ENCODE assay signal across 8 cellular contexts in the genomic region with DNA sequence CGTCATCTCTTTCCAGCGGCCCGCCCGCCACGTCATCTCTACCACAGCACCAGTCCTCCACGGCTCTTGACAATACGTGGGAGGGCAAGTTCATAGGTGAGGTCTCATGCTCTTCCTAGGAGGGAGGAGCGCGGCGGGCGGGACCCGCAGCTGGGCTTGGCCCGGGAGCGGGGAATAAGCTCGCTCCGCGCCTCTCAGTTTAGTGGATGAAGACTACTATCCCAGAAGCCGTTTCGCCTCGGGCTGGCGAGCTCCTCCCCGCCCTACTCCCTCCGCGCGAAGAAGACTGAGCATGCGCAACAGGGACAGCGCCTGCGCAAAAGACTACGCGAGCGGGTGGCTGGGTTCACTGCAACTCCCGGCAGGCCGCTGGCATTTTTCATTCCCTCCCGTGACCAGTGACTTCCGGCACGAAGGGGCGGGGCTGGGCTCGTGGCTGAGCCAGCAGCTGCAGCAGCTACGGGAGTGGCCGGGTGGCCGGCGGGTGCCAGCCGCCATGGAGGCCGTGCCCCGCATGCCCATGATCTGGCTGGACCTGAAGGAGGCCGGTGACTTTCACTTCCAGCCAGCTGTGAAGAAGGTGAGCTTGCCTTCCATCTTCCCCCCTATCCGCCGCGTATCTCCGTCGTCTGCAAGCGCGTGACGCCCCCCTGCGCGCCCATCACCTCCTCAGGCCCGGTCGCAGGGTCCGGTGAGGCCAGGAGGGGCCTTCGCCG. TPM values are rescaled to one million over a fixed set of nuclear protein-coding genes. Genes with fewer than 3 reads are reported as not detected.
DNase-seq lines count a peak whose midpoint lies in the region; FAIRE-seq and TF ChIP-seq lines count a peak whose summit lies in the region.

A gene with protein sequence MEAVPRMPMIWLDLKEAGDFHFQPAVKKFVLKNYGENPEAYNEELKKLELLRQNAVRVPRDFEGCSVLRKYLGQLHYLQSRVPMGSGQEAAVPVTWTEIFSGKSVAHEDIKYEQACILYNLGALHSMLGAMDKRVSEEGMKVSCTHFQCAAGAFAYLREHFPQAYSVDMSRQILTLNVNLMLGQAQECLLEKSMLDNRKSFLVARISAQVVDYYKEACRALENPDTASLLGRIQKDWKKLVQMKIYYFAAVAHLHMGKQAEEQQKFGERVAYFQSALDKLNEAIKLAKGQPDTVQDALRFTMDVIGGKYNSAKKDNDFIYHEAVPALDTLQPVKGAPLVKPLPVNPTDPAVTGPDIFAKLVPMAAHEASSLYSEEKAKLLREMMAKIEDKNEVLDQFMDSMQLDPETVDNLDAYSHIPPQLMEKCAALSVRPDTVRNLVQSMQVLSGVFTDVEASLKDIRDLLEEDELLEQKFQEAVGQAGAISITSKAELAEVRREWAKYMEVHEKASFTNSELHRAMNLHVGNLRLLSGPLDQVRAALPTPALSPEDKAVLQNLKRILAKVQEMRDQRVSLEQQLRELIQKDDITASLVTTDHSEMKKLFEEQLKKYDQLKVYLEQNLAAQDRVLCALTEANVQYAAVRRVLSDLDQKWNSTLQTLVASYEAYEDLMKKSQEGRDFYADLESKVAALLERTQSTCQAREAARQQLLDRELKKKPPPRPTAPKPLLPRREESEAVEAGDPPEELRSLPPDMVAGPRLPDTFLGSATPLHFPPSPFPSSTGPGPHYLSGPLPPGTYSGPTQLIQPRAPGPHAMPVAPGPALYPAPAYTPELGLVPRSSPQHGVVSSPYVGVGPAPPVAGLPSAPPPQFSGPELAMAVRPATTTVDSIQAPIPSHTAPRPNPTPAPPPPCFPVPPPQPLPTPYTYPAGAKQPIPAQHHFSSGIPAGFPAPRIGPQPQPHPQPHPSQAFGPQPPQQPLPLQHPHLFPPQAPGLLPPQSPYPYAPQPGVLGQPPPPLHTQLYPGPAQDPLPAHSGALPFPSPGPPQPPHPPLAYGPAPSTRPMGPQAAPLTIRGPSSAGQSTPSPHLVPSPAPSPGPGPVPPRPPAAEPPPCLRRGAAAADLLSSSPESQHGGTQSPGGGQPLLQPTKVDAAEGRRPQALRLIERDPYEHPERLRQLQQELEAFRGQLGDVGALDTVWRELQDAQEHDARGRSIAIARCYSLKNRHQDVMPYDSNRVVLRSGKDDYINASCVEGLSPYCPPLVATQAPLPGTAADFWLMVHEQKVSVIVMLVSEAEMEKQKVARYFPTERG (N-terminal part only) (plus strand): TSS at position 421 of the 716 bp plus-strand sequence. CDS start 76 bp downstream, at position 497.

- peak; percentile 89 for TF ChIP-seq POLR2A in NB4 (IDR thresholded peaks at IDR 0.05; ENCODE audit: extremely low read depth, insufficient read length)

- H3K4me1 Mint-ChIP-seq in HFFc6 (ENCODE audit: low read depth), result peaks cover 49% of the 10 kb centered on the region
- peaks cover 44% of the 10 kb centered on the region for H3K4me1 Mint-ChIP-seq in activated naive CD4-positive, alpha-beta T cell treated with anti-CD3 and anti-CD28 coated beads, Interleukin-2, amount 10 ng/mL, durations not matched to agents 7 days and 5 days

- H3K36me3 ChIP-seq in SK-N-MC (ENCODE audit: insufficient read depth, low read length), result no peaks in the 10 kb centered on the region
- H3K36me3 ChIP-seq in neutrophil, result peaks cover 11% of the 10 kb centered on the region

- DNase-seq in GM04503 (ENCODE audit: low read depth) (peak; percentile 93), HFFc6 (peak; percentile 99), NB4 (ENCODE audit: low read depth) (peak; percentile 98), SK-N-MC (ENCODE audit: low read depth, low spot score) (peak; percentile 82), frontal cortex (ENCODE audit: low spot score in 2 of 2) (peak; percentile 94 to 97), substantia nigra (lab: John Stamatoyannopoulos, UW) (peak; percentile 84 to 100 (median 98))
- peak; percentile 99 for DNase-seq in activated naive CD4-positive, alpha-beta T cell treated with anti-CD3 and anti-CD28 coated beads, Interleukin-2, amount 10 ng/mL, durations not matched to agents 7 days and 5 days

- H3K4me1 ChIP-seq in neutrophil (ENCODE audit: control insufficient read depth in 1 of 2, insufficient read depth in 1 of 2, low read depth in 1 of 2, low read length in 1 of 2), result peaks cover 42 to 49% of the 10 kb centered on the region in 2 experiments

- H3K9me3 ChIP-seq in SK-N-MC (ENCODE audit: low read depth, low read length) (no peaks in the 10 kb centered on the region), neutrophil (no peaks in the 10 kb centered on the region)

- H3K4me3 ChIP-seq in NB4 (ENCODE audit: low read depth, low read length), result peak within 1 kb of the TSS; percentile 80
- peak within 1 kb of the TSS; percentile 87 for H3K4me3 ChIP-seq in SK-N-MC
- H3K4me3 ChIP-seq in neutrophil (ENCODE audit: low read depth in 1 of 2, low read length in 1 of 2), result peak within 1 kb of the TSS; percentile 84 to 88

- peak within 1 kb of the TSS; percentile 100 for H3K27ac Mint-ChIP-seq in HFFc6
- peak within 1 kb of the TSS; percentile 98 for H3K27ac Mint-ChIP-seq in activated naive CD4-positive, alpha-beta T cell treated with anti-CD3 and anti-CD28 coated beads, Interleukin-2, amount 10 ng/mL, durations not matched to agents 7 days and 5 days

- no peak for FAIRE-seq in frontal cortex (lab: Jason Lieb, UNC)

- peak within 1 kb of the TSS; percentile 31; the same call in 1 of the 2 replicates for H3K27ac ChIP-seq in SK-N-MC
- H3K27ac ChIP-seq in neutrophil, result peak within 1 kb of the TSS; percentile 93
- peak within 1 kb of the TSS; percentile 93 for H3K27ac ChIP-seq in substantia nigra (ENCODE audit: low read depth, low read length, poor library complexity, severe bottlenecking)

- TF ChIP-seq CTCF in HFFc6 (IDR thresholded peaks at IDR 0.05), result no peak
- TF ChIP-seq CTCF in NB4 (IDR thresholded peaks at IDR 0.05; ENCODE audit: low read depth, low read length), result no peak
- TF ChIP-seq CTCF in neutrophil (IDR thresholded peaks at IDR 0.05), result peak; percentile 45

- peaks cover 9% of the 10 kb centered on the region for H3K27me3 Mint-ChIP-seq in HFFc6 (ENCODE audit: insufficient read depth)
- H3K27me3 Mint-ChIP-seq in activated naive CD4-positive, alpha-beta T cell treated with anti-CD3 and anti-CD28 coated beads, Interleukin-2, amount 10 ng/mL, durations not matched to agents 7 days and 5 days, result no peaks in the 10 kb centered on the region

- H3K9ac ChIP-seq in SK-N-MC (ENCODE audit: insufficient read length), result peak within 1 kb of the TSS; percentile 92

- H3K36me3 Mint-ChIP-seq in HFFc6 (ENCODE audit: low read depth), result peaks cover 35% of the 10 kb centered on the region
- peaks cover 18% of the 10 kb centered on the region for H3K36me3 Mint-ChIP-seq in activated naive CD4-positive, alpha-beta T cell treated with anti-CD3 and anti-CD28 coated beads, Interleukin-2, amount 10 ng/mL, durations not matched to agents 7 days and 5 days

- H3K4me3 Mint-ChIP-seq in HFFc6, result peak within 1 kb of the TSS; percentile 99
- peak within 1 kb of the TSS; percentile 99 for H3K4me3 Mint-ChIP-seq in activated naive CD4-positive, alpha-beta T cell treated with anti-CD3 and anti-CD28 coated beads, Interleukin-2, amount 10 ng/mL, durations not matched to agents 7 days and 5 days

- no peaks in the 10 kb centered on the region for H3K9me3 Mint-ChIP-seq in HFFc6
- no peaks in the 10 kb centered on the region for H3K9me3 Mint-ChIP-seq in activated naive CD4-positive, alpha-beta T cell treated with anti-CD3 and anti-CD28 coated beads, Interleukin-2, amount 10 ng/mL, durations not matched to agents 7 days and 5 days

- CTCF ChIA-PET in activated naive CD4-positive, alpha-beta T cell treated with anti-CD3 and anti-CD28 coated beads, Interleukin-2, amount 10 ng/mL, durations not matched to agents 7 days and 5 days (lab: Charles Lee), result interaction anchor here (1.1 kb wide), 1 partner anchor 41 kb away, joined by 3 read pairs; no protein-coding TSS in a partner anchor

- no peaks in the 10 kb centered on the region for H3K27me3 ChIP-seq in neutrophil

RNA-seq across cellular contexts. Expression of the gene that starts here (rescaled TPM):
- 10 to 100 TPM; 43.1 to 50.0 (median 48.6) TPM for total RNA-seq in HFFc6 (2021; fragmentation: NEBNext Ultra II Directional; extraction: Animal tissue kit (Norgen Biotek cat#: 25700))
- 19.2 TPM for total RNA-seq in frontal cortex

Comparison
In these comparisons a context has a peak if more than half of its experiments do, and no peak if none do; other contexts are left out.
1. Peak in every context shown above with its lines: DNase-seq, H3K4me3 ChIP-seq and H3K27ac ChIP-seq.
2. H3K27ac ChIP-seq: peak in every context shown above with its lines; median percentile 93 in neutrophil; 93 in substantia nigra; 31 in SK-N-MC.